21 cellular contexts compared by ENCODE assay signal in genomic region chr2:197914778-197915177, GRCh38.
DNase-seq lines count a peak whose midpoint lies in the region; ATAC-seq, FAIRE-seq and TF ChIP-seq lines count a peak whose summit lies in the region.
"Had no signal": no experiment of that assay in that cellular context is flagged by ENCODE, and none has a peak within 500 bp of the region (broad histone marks: within the 10 kb centered on the region; RNA-seq: fewer than 3 reads in every experiment).

No MANE protein-coding gene starts in this region.

- peak overlapping the region; percentile 78 for H3K18ac ChIP-seq in IMR-90 (ENCODE audit: low read depth, low read length)

- H3K4me1 Mint-ChIP-seq in MCF 10A (ENCODE audit: insufficient read depth, unreplicated experiment) (peaks cover 27% of the 10 kb centered on the region), endodermal cell (peaks cover 26% of the 10 kb centered on the region)
- H3K4me1 Mint-ChIP-seq: IgD-negative memory B cell had no signal

- WGBS in IMR-90 (ENCODE audit: extremely low coverage in 2 of 2, insufficient read length in 1 of 2), 2 experiments, result 100% methylated on average over 1 of the region's 2 CpGs; no CpG with 5 or more reads in 1 of the 2 experiments
- WGBS in endodermal cell (ENCODE audit: insufficient coverage in 1 of 2, insufficient read length in 1 of 2), 2 experiments, result 85 to 100% methylated on average over 2 of the region's 2 CpGs
- WGBS in pancreas, 2 donors, result 53 to 60% methylated on average over 2 of the region's 2 CpGs

- H3K4me3 ChIP-seq in breast epithelium (no peak overlapping the region), IMR-90 (ENCODE audit: insufficient read depth, low read depth, low read length) (no peak overlapping the region), endodermal cell (ENCODE audit: low read length) (peak overlapping the region; percentile 18), pancreas (no peak overlapping the region)

- H3K4me3 Mint-ChIP-seq in MCF 10A (ENCODE audit: unreplicated experiment), result no peak overlapping the region
- H3K4me3 Mint-ChIP-seq in endodermal cell, result no peak overlapping the region
- H3K4me3 Mint-ChIP-seq: IgD-negative memory B cell had no signal

- no peak overlapping the region for H2AFZ ChIP-seq in IMR-90 (replicated peaks; ENCODE audit: low read length, poor library complexity)

- H4K91ac ChIP-seq in IMR-90 (ENCODE audit: insufficient read depth, low read depth, low read length), result no peak overlapping the region; the same call in 1 of the 2 replicates

- H3K27me3 Mint-ChIP-seq in MCF 10A (ENCODE audit: insufficient read depth, unreplicated experiment) (no peaks in the 10 kb centered on the region), endodermal cell (ENCODE audit: insufficient read depth) (no peaks in the 10 kb centered on the region)
- H3K27me3 Mint-ChIP-seq: IgD-negative memory B cell had no signal

- no peak overlapping the region for H4K8ac ChIP-seq in IMR-90 (ENCODE audit: low read depth in 2 of 2, low read length in 2 of 2)

- no peak overlapping the region for H3K4me2 ChIP-seq in IMR-90 (ENCODE audit: low read depth, low read length)

- in situ Hi-C loops in IMR-90 (cut with MboI; ENCODE audit: low sequenced_read_pairs), result no loop called here

- no peak overlapping the region for H4K5ac ChIP-seq in IMR-90 (ENCODE audit: low read depth, low read length)

- H3K56ac ChIP-seq in IMR-90 (ENCODE audit: extremely low read depth, insufficient read depth, low read length), result no peak overlapping the region

- H4K20me1 ChIP-seq in IMR-90 (ENCODE audit: insufficient read depth, low read length), result no peaks in the 10 kb centered on the region

- H2BK5ac ChIP-seq in IMR-90 (ENCODE audit: low read depth, low read length, poor library complexity, severe bottlenecking), result no peak overlapping the region

- H3K9me3 ChIP-seq in breast epithelium (no peaks in the 10 kb centered on the region), IMR-90 (ENCODE audit: control insufficient read depth, insufficient read depth, low read length) (no peaks in the 10 kb centered on the region), endodermal cell (ENCODE audit: control insufficient read depth, low read length) (no peaks in the 10 kb centered on the region), pancreas (no peaks in the 10 kb centered on the region)

- dilution Hi-C loops in IMR-90 (cut with HindIII; ENCODE audit: low sequenced_read_pairs, unreplicated experiment), result no loop called here

- H3K27ac ChIP-seq in breast epithelium (no peak overlapping the region), IMR-90 (ENCODE audit: insufficient read depth, low read length) (no peak overlapping the region), endodermal cell (ENCODE audit: low read depth, low read length) (no peak overlapping the region), pancreas (no peak overlapping the region)
- H3K27ac ChIP-seq: C4-2B had no signal

- H3K27me3 ChIP-seq in breast epithelium, result no peaks in the 10 kb centered on the region
- no peaks in the 10 kb centered on the region for H3K27me3 ChIP-seq in IMR-90 (ENCODE audit: control insufficient read depth, insufficient read depth, low read length)
- H3K27me3 ChIP-seq in endodermal cell (ENCODE audit: control insufficient read depth, insufficient read depth, low read length, poor library complexity, severe bottlenecking), result no peaks in the 10 kb centered on the region
- H3K27me3 ChIP-seq in pancreas, result no peaks in the 10 kb centered on the region

- H3K4ac ChIP-seq in IMR-90 (ENCODE audit: low read depth, low read length), result no peak overlapping the region

- H2AK5ac ChIP-seq in IMR-90 (ENCODE audit: low read depth, low read length), result 0 out of 2 replicates have a peak overlapping the region, but pooled peaks have one; percentile 7

- no peak overlapping the region for H2BK120ac ChIP-seq in IMR-90 (ENCODE audit: low read depth, low read length)

- POLR2A ChIA-PET in MCF 10A (lab: Yijun Ruan, JAX), result interaction anchor here (0.6 to 2.2 kb wide), 7 partner anchors 10 to 85 kb away, joined by 3 to 8 read pairs (median 5); no protein-coding TSS in a partner anchor
- POLR2A ChIA-PET in IMR-90 (lab: Charles Lee; ENCODE audit: unreplicated experiment), result no interaction called here

- no peak overlapping the region for H2AK9ac ChIP-seq in IMR-90 (replicated peaks; ENCODE audit: low read depth, low read length, poor library complexity)

- BruUV-seq in MCF 10A (replicated peaks; lab: Mats Ljungman, UMichigan), result no TSS peak
- no TSS peak for BruUV-seq in IMR-90 (replicated peaks; lab: Mats Ljungman, UMichigan)

- H3K36me3 Mint-ChIP-seq in MCF 10A (ENCODE audit: insufficient read depth, unreplicated experiment), result no peaks in the 10 kb centered on the region
- no peaks in the 10 kb centered on the region for H3K36me3 Mint-ChIP-seq in endodermal cell (ENCODE audit: low read depth)
- H3K36me3 Mint-ChIP-seq: IgD-negative memory B cell had no signal

- H3K4me1 ChIP-seq in breast epithelium (no peaks in the 10 kb centered on the region), IMR-90 (ENCODE audit: control insufficient read depth, insufficient read depth, low read length) (peaks cover 8% of the 10 kb centered on the region), endodermal cell (ENCODE audit: control insufficient read depth, insufficient read depth, low read length) (peaks cover 6% of the 10 kb centered on the region), pancreas (peaks cover 0 to 4% (median 3%) of the 10 kb centered on the region in 3 donors)

- intact Hi-C loops in MCF 10A (cut with micrococcal nuclease) (no loop called here), breast epithelium (cut with DNase I; ENCODE audit: low total_unique reads) (no loop called here), IMR-90 (cut with micrococcal nuclease) (no loop called here), pancreas (cut with DNase I) (no loop called here)

- no peaks in the 10 kb centered on the region for H3K9me1 ChIP-seq in IMR-90 (ENCODE audit: insufficient read depth, low read length)

- H3K9ac ChIP-seq in IMR-90 (ENCODE audit: low read depth, low read length) (no peak overlapping the region), endodermal cell (ENCODE audit: extremely low read depth, low read length, poor library complexity, severe bottlenecking) (no peak overlapping the region)

- H3K14ac ChIP-seq in IMR-90 (replicated peaks; ENCODE audit: low read depth, low read length), result no peak overlapping the region

- DNase-seq in MCF 10A (ENCODE audit: unreplicated experiment), result no peak
- no peak for DNase-seq in breast epithelium (ENCODE audit: low spot score in 2 of 2)
- no peak for DNase-seq in IMR-90
- DNase-seq in endodermal cell, result no peak
- DNase-seq in omental fat pad (ENCODE audit: low spot score), result no peak
- no peak for DNase-seq in iPS-NIHi7 (ENCODE audit: extremely low spot score)
- no peak for DNase-seq in pancreas
- DNase-seq: EL, GF-D8, Karpas-422, NCI-H1694 treated with DMSO at 0.1 percent for 48 hours, NCI-H2081 treated with DMSO at 0.1 percent for 48 hours, NCI-H2171 treated with DMSO at 0.1 percent for 48 hours, NCI-H446, NCI-H526, OCI-M1, SHP77 treated with DMSO at 0.1 percent for 48 hours had no signal

- peak overlapping the region; percentile 86; the same call in 1 of the 3 replicates for H2BK15ac ChIP-seq in IMR-90 (ENCODE audit: low read depth, low read length)

- FAIRE-seq in pancreas (lab: Jason Lieb, UNC), result no peak
- FAIRE-seq: D721Med had no signal

- H3K79me1 ChIP-seq in IMR-90 (ENCODE audit: low read depth in 1 of 2, low read length in 2 of 2), result no peaks in the 10 kb centered on the region

- H3K36me3 ChIP-seq in breast epithelium (no peaks in the 10 kb centered on the region), IMR-90 (ENCODE audit: control insufficient read depth, insufficient read depth, low read length) (no peaks in the 10 kb centered on the region), endodermal cell (ENCODE audit: control insufficient read depth, insufficient read depth, low read length) (no peaks in the 10 kb centered on the region), pancreas (no peaks in the 10 kb centered on the region)

- H2BK20ac ChIP-seq in IMR-90 (ENCODE audit: low read depth, low read length), result no peak overlapping the region

- CTCF ChIA-PET in MCF 10A (lab: Yijun Ruan, JAX) (interaction anchor here (1.1 to 1.3 kb wide), 2 partner anchors 71 to 382 kb away, joined by 3 to 4 read pairs; no protein-coding TSS in a partner anchor), IMR-90 (lab: Yijun Ruan, JAX) (interaction anchor here (1.0 kb wide), 1 partner anchor 10 kb away, joined by 4 read pairs; no protein-coding TSS in a partner anchor)

- H3K27ac Mint-ChIP-seq in MCF 10A (ENCODE audit: low read depth, unreplicated experiment), result peak overlapping the region; percentile 47
- H3K27ac Mint-ChIP-seq in endodermal cell, result no peak overlapping the region
- H3K27ac Mint-ChIP-seq: IgD-negative memory B cell had no signal

- no peak for ATAC-seq in IMR-90 (ENCODE audit: low read depth)
- peak; percentile 53 for ATAC-seq in omental fat pad (ENCODE audit: low FRiP score)
- no peak for ATAC-seq in GM19397 (IDR thresholded peaks at IDR 0.05; ENCODE audit: unreplicated experiment)
- ATAC-seq in pancreas, result no peak

- TF ChIP-seq RAD21 in IMR-90 (IDR thresholded peaks at IDR 0.05; ENCODE audit: low read length), result no peak

- TF ChIP-seq CTCF in MCF 10A (IDR thresholded peaks at IDR 0.05; ENCODE audit: unreplicated experiment) (no peak), breast epithelium (IDR thresholded peaks at IDR 0.05) (no peak), IMR-90 (conservative IDR thresholded peaks at IDR 0.05; ENCODE audit: low read depth, low read length) (no peak), endodermal cell (conservative IDR thresholded peaks at IDR 0.05) (no peak), omental fat pad (IDR thresholded peaks at IDR 0.05) (no peak), pancreas (IDR thresholded peaks at IDR 0.05) (no peak)

- no peak overlapping the region for H3K23ac ChIP-seq in IMR-90 (ENCODE audit: low read depth, low read length)

- no peak for TF ChIP-seq POLR2A in breast epithelium (IDR thresholded peaks at IDR 0.05)
- TF ChIP-seq POLR2A in IMR-90 (IDR thresholded peaks at IDR 0.05; ENCODE audit: low read depth, low read length), result no peak

- H3K9me3 Mint-ChIP-seq in MCF 10A (ENCODE audit: unreplicated experiment) (no peaks in the 10 kb centered on the region), endodermal cell (no peaks in the 10 kb centered on the region)

TF ChIP-seq in IMR-90, 13 proteins besides CTCF, POLR2A, EP300 and RAD21 (continues in another document):
- no peak for TF ChIP-seq BHLHE40 (IDR thresholded peaks at IDR 0.05; ENCODE audit: low read depth, low read length)
- TF ChIP-seq MAZ (IDR thresholded peaks at IDR 0.05; ENCODE audit: borderline replicate concordance, low read depth, low read length), result no peak
- no peak for TF ChIP-seq NFE2L2 (IDR thresholded peaks at IDR 0.05; ENCODE audit: low read depth, low read length)
- no peak for TF ChIP-seq USF2 (IDR thresholded peaks at IDR 0.05; ENCODE audit: low read depth, low read length)
- no peak for TF ChIP-seq FOS (IDR thresholded peaks at IDR 0.05; ENCODE audit: low read depth, low read length)
